Comparison of ENCODE assay signal across 8 cellular contexts in the genomic region with DNA sequence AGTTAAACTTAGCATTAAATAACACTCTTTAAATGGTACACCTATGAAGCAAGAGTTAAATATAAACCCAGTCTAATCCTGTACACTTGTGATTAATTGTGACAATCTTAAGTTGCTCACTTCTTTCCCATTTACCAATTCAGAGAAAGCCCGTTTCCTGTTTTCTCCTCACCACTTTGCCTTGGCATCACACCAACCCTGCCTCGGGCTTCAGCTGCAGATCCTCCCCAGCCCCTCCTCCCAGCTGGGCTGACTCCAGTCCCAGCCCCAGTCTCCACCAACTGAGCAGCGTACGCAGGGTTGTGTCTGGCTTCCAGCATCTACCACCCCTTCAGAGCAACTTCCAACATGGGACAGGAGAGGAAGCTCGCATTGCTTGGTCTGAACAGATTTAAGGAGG. TPM values are rescaled to one million over a fixed set of nuclear protein-coding genes. Genes with fewer than 3 reads are reported as not detected.
DNase-seq lines count a peak whose midpoint lies in the region; TF ChIP-seq lines count a peak whose summit lies in the region.

No MANE protein-coding gene starts in this region.

- no peak overlapping the region for H3K4me3 Mint-ChIP-seq in activated CD4-positive, alpha-beta memory T cell treated with anti-CD3 and anti-CD28 coated beads, Interleukin-2, amount 10 ng/mL, durations not matched to agents 7 days and 5 days

- peak overlapping the region; percentile 66 for H3K27ac Mint-ChIP-seq in activated CD4-positive, alpha-beta memory T cell treated with anti-CD3 and anti-CD28 coated beads, Interleukin-2, amount 10 ng/mL, durations not matched to agents 7 days and 5 days

- H3K23ac ChIP-seq in neuronal stem cell (ENCODE audit: low read depth, low read length, poor library complexity), result no peak overlapping the region

- peaks cover 15% of the 10 kb centered on the region for H3K79me1 ChIP-seq in neuronal stem cell (ENCODE audit: low read depth, low read length)

- no peak overlapping the region for H3K14ac ChIP-seq in neuronal stem cell (ENCODE audit: low read length)

- DNase-seq in AG09319 (ENCODE audit: extremely low read depth, low read depth) (peak; percentile 71), HPDE6-E6E7 (ENCODE audit: extremely low spot score) (peak; percentile 74), cardiac septum (ENCODE audit: low spot score) (peak; percentile 81), superior temporal gyrus (ENCODE audit: extremely low spot score) (peak; percentile 94), SKM-1 (lab: John Stamatoyannopoulos, UW; ENCODE audit: unreplicated experiment) (no peak), neuronal stem cell (ENCODE audit: low spot score) (no peak), cerebellar cortex (ENCODE audit: low spot score) (no peak)
- DNase-seq in activated CD4-positive, alpha-beta memory T cell treated with anti-CD3 and anti-CD28 coated beads, Interleukin-2, amount 10 ng/mL, durations not matched to agents 7 days and 5 days, result no peak

- H3K4ac ChIP-seq in neuronal stem cell (ENCODE audit: low read length), result no peak overlapping the region

- no peaks in the 10 kb centered on the region for H3K9me3 ChIP-seq in neuronal stem cell (replicated peaks in 1 of 2; ENCODE audit: control insufficient read depth in 2 of 2, insufficient read depth in 1 of 2, low read depth in 1 of 2, low read length in 2 of 2)

- WGBS in neuronal stem cell (ENCODE audit: extremely low coverage in 2 of 2, insufficient read length in 2 of 2, insufficient replicate concordance in 1 of 2), 2 donors, result no CpG with 5 or more reads among the region's 5 CpGs

- H3K9me3 Mint-ChIP-seq in activated CD4-positive, alpha-beta memory T cell treated with anti-CD3 and anti-CD28 coated beads, Interleukin-2, amount 10 ng/mL, durations not matched to agents 7 days and 5 days, result no peaks in the 10 kb centered on the region

- no peak overlapping the region for H2BK5ac ChIP-seq in neuronal stem cell (ENCODE audit: low read length)

- H4K91ac ChIP-seq in neuronal stem cell (ENCODE audit: low read depth, low read length, poor library complexity), result no peak overlapping the region

- no peak overlapping the region for H4K8ac ChIP-seq in neuronal stem cell (ENCODE audit: low read depth, low read length)

- H3K4me2 ChIP-seq in neuronal stem cell (ENCODE audit: insufficient read depth, low read length, poor library complexity, severe bottlenecking), result no peak overlapping the region

- POLR2A ChIA-PET in activated CD4-positive, alpha-beta memory T cell treated with anti-CD3 and anti-CD28 coated beads, Interleukin-2, amount 10 ng/mL, durations not matched to agents 7 days and 5 days (lab: Charles Lee), result interaction anchor here (0.8 to 6.0 kb wide), 3 partner anchors 11 to 453 kb away, joined by 3 to 56 read pairs (median 5); partner anchors contain the start of gene SRP9

- no peak overlapping the region for H2AFZ ChIP-seq in neuronal stem cell (ENCODE audit: low read length)

- CTCF ChIA-PET in activated CD4-positive, alpha-beta memory T cell treated with anti-CD3 and anti-CD28 coated beads, Interleukin-2, amount 10 ng/mL, durations not matched to agents 7 days and 5 days (lab: Charles Lee), result interaction anchor here (1.2 to 1.4 kb wide), 3 partner anchors 8 to 43 kb away, joined by 3 to 4 read pairs (median 3); no protein-coding TSS in a partner anchor

- no peak overlapping the region for H3K9ac ChIP-seq in neuronal stem cell (ENCODE audit: low read depth, low read length, poor library complexity)

- no peaks in the 10 kb centered on the region for H3K27me3 Mint-ChIP-seq in activated CD4-positive, alpha-beta memory T cell treated with anti-CD3 and anti-CD28 coated beads, Interleukin-2, amount 10 ng/mL, durations not matched to agents 7 days and 5 days

- H3K4me1 ChIP-seq in neuronal stem cell (ENCODE audit: control insufficient read depth in 2 of 2, insufficient read depth in 1 of 2, low read depth in 1 of 2, low read length in 2 of 2), result peaks cover 3 to 14% of the 10 kb centered on the region in 2 donors

- H2BK15ac ChIP-seq in neuronal stem cell (ENCODE audit: low read length), result no peak overlapping the region

- intact Hi-C loops in cardiac septum (cut with DNase I), result loop anchor here (5.0 kb wide), 1 partner anchor 493 kb away; the partner anchor contains the start of gene LBR

- no peak overlapping the region for H2BK120ac ChIP-seq in neuronal stem cell (ENCODE audit: low read depth, low read length)

- peaks cover 29 to 62% of the 10 kb centered on the region in 2 donors for H3K36me3 ChIP-seq in neuronal stem cell (replicated peaks in 1 of 2; ENCODE audit: control insufficient read depth in 2 of 2, insufficient read depth in 2 of 2, low read length in 2 of 2)

- no peak overlapping the region for H2BK12ac ChIP-seq in neuronal stem cell (ENCODE audit: low read length)

- peaks cover 42% of the 10 kb centered on the region for H3K36me3 Mint-ChIP-seq in activated CD4-positive, alpha-beta memory T cell treated with anti-CD3 and anti-CD28 coated beads, Interleukin-2, amount 10 ng/mL, durations not matched to agents 7 days and 5 days (ENCODE audit: low read depth)

- no peak overlapping the region for H2AK5ac ChIP-seq in neuronal stem cell (ENCODE audit: low read depth, low read length)

- no peak overlapping the region for H3K18ac ChIP-seq in neuronal stem cell (ENCODE audit: low read length)

- no peak overlapping the region for H3K4me3 ChIP-seq in neuronal stem cell (ENCODE audit: low read length in 2 of 2)

- H3K27me3 ChIP-seq in neuronal stem cell (ENCODE audit: control insufficient read depth in 3 of 3, insufficient read depth in 3 of 3, low read depth in 1 of 3, low read length in 3 of 3), result no peaks in the 10 kb centered on the region

- no peak for TF ChIP-seq CTCF in AG09319 (IDR thresholded peaks at IDR 0.05; ENCODE audit: low read depth, low read length)

- H3K27ac ChIP-seq in neuronal stem cell (replicated peaks; ENCODE audit: low read length), result no peak overlapping the region

- H3K4me1 Mint-ChIP-seq in activated CD4-positive, alpha-beta memory T cell treated with anti-CD3 and anti-CD28 coated beads, Interleukin-2, amount 10 ng/mL, durations not matched to agents 7 days and 5 days, result peaks cover 48% of the 10 kb centered on the region

RNA-seq across cellular contexts. Expression of gene PYCR2, which starts 4.1 kb away (rescaled TPM):
- total RNA-seq in activated CD4-positive, alpha-beta memory T cell treated with anti-CD3 and anti-CD28 coated beads, Interleukin-2, amount 10 ng/mL, durations not matched to agents 7 days and 5 days, result 100 to 1,000 TPM; 101 to 105 TPM
- total RNA-seq in cardiac septum, result 68.6 TPM
- 52.5 TPM for polyA plus RNA-seq in neuronal stem cell (2013, experiment 1 of 2)
- polyA plus RNA-seq in neuronal stem cell (2013, experiment 2 of 2), result 54.2 TPM

RNA-seq across cellular contexts. Expression of gene LEFTY2, which starts 21.1 kb away (rescaled TPM):
- total RNA-seq in activated CD4-positive, alpha-beta memory T cell treated with anti-CD3 and anti-CD28 coated beads, Interleukin-2, amount 10 ng/mL, durations not matched to agents 7 days and 5 days, result not detected
- 0.65 TPM for total RNA-seq in cardiac septum
- 0.11 TPM for polyA plus RNA-seq in neuronal stem cell (2013, experiment 1 of 2)
- polyA plus RNA-seq in neuronal stem cell (2013, experiment 2 of 2), result 0.10 TPM

RNA-seq across cellular contexts. Expression of gene LEFTY1, which starts 31.0 kb away (rescaled TPM):
- not detected for total RNA-seq in activated CD4-positive, alpha-beta memory T cell treated with anti-CD3 and anti-CD28 coated beads, Interleukin-2, amount 10 ng/mL, durations not matched to agents 7 days and 5 days
- not detected for total RNA-seq in cardiac septum
- 0.33 TPM for polyA plus RNA-seq in neuronal stem cell (2013, experiment 1 of 2)
- polyA plus RNA-seq in neuronal stem cell (2013, experiment 2 of 2), result 0.21 TPM

RNA-seq across cellular contexts. Expression of gene TMEM63A, which starts 37.7 kb away (rescaled TPM):
- 100 to 1,000 TPM; 126 to 127 TPM for total RNA-seq in activated CD4-positive, alpha-beta memory T cell treated with anti-CD3 and anti-CD28 coated beads, Interleukin-2, amount 10 ng/mL, durations not matched to agents 7 days and 5 days
- total RNA-seq in cardiac septum, result 21.4 TPM
- 9.6 TPM for polyA plus RNA-seq in neuronal stem cell (2013, experiment 1 of 2)
- 8.6 TPM for polyA plus RNA-seq in neuronal stem cell (2013, experiment 2 of 2)

Comparison
In these comparisons a context has a peak if more than half of its experiments do, and no peak if none do; other contexts are left out.
1. DNase-seq: peak in AG09319 (single experiment), HPDE6-E6E7 (single experiment), cardiac septum (single experiment) and superior temporal gyrus (single experiment); none in activated CD4-positive, alpha-beta memory T cell treated with anti-CD3 and anti-CD28 coated beads, Interleukin-2, amount 10 ng/mL, durations not matched to agents 7 days and 5 days (single experiment), SKM-1 (single experiment), neuronal stem cell (single experiment) and cerebellar cortex (single experiment).